ENCODE assay signal across 6 cellular contexts in genomic region chr19:49475995-49476880, GRCh38. TPM values are rescaled to one million over a fixed set of nuclear protein-coding genes. Genes with fewer than 3 reads are reported as not detected.
DNase-seq lines count a peak whose midpoint lies in the region; ATAC-seq lines count a peak whose summit lies in the region.

No MANE protein-coding gene starts in this region.

- H3K9ac ChIP-seq in iPS-15b (ENCODE audit: low read depth, low read length) = no peak overlapping the region

- H3K9me3 ChIP-seq in iPS-15b (ENCODE audit: control insufficient read depth, insufficient read depth, low read length) = no peaks in the 10 kb centered on the region

- ATAC-seq in HG03196 (IDR thresholded peaks at IDR 0.05; ENCODE audit: unreplicated experiment) = no peak

- DNase-seq in DMS 273 (lab: John Stamatoyannopoulos, UW; ENCODE audit: unreplicated experiment) = peak; percentile 75
- DNase-seq in DMS 273 treated with DMSO at 0.1 percent for 48 hours (lab: John Stamatoyannopoulos, UW) = no peak
- peak; percentile 63 for DNase-seq in activated CD8-positive, alpha-beta memory T cell treated with anti-CD3 and anti-CD28 coated beads, Interleukin-2, amount 50 U/mL, for 4 hours
- no peak for DNase-seq in A172 (ENCODE audit: low spot score)

- peak overlapping the region; percentile 43 for H3K4me3 ChIP-seq in iPS-15b (ENCODE audit: low read depth, low read length)

- peaks cover 7% of the 10 kb centered on the region for H3K27me3 ChIP-seq in iPS-15b (ENCODE audit: control insufficient read depth, insufficient read depth, low read length)

- peaks cover 3% of the 10 kb centered on the region for H3K4me1 ChIP-seq in iPS-15b (ENCODE audit: control insufficient read depth, insufficient read depth, low read length)

- no peaks in the 10 kb centered on the region for H3K36me3 ChIP-seq in iPS-15b (ENCODE audit: control insufficient read depth, insufficient read depth, low read length)

RNA-seq across cellular contexts. Expression of gene FLT3LG, which starts 2.2 kb away (rescaled TPM):
- 4.7 and 6.2 TPM in 2 replicates for total RNA-seq in A172 (2014; rRNA removed; shearing (Covaris generic))

RNA-seq across cellular contexts. Expression of gene RPL13A, which starts 11.2 kb away (rescaled TPM):
- 1,452 and 1,525 TPM in 2 replicates for total RNA-seq in A172 (2014; rRNA removed; shearing (Covaris generic))

RNA-seq across cellular contexts. Expression of gene RPS11, which starts 20.0 kb away (rescaled TPM):
- 2,104 and 3,140 TPM in 2 replicates for total RNA-seq in A172 (2014; rRNA removed; shearing (Covaris generic))

RNA-seq across cellular contexts. Expression of gene ALDH16A1, which starts 23.2 kb away (rescaled TPM):
- 41.6 and 47.0 TPM in 2 replicates for total RNA-seq in A172 (2014; rRNA removed; shearing (Covaris generic))

RNA-seq across cellular contexts. Expression of gene PIH1D1, which starts 24.6 kb away (rescaled TPM):
- 103 and 119 TPM in 2 replicates for total RNA-seq in A172 (2014; rRNA removed; shearing (Covaris generic))

Comparison
In these comparisons a context has a peak if more than half of its experiments do, and no peak if none do; other contexts are left out.
1. DNase-seq: peak in DMS 273 (single experiment) and activated CD8-positive, alpha-beta memory T cell treated with anti-CD3 and anti-CD28 coated beads, Interleukin-2, amount 50 U/mL, for 4 hours (single experiment); none in DMS 273 treated with DMSO at 0.1 percent for 48 hours (single experiment) and A172 (single experiment).